Comparison of ENCODE assay signal across 23 cellular contexts in genomic region chr12:113414519-113415038, GRCh38. TPM values are rescaled to one million over a fixed set of nuclear protein-coding genes. Genes with fewer than 3 reads are reported as not detected.
"Had no signal": no experiment of that assay in that cellular context is flagged by ENCODE, and none has a peak within 500 bp of the region (broad histone marks: within the 10 kb centered on the region; RNA-seq: fewer than 3 reads in every experiment).

No MANE protein-coding gene starts in this region.

- H3K4me3 ChIP-seq: esophagus squamous epithelium, gastroesophageal sphincter, left ventricle myocardium inferior, lung, right atrium auricular region, suprapubic skin, thyroid gland had no signal

- H3K9me3 ChIP-seq: esophagus squamous epithelium, gastroesophageal sphincter, left ventricle myocardium inferior, right atrium auricular region, suprapubic skin, thyroid gland had no signal

- ATAC-seq: effector memory CD8-positive, alpha-beta T cell; gastroesophageal sphincter; left cardiac atrium; natural killer cell treated with Interleukin-12 subunit alpha and Interleukin-12 subunit beta and Interleukin-15 and Interleukin-18, amount 100 ng/mL, for 72 hours; stimulated activated effector memory CD8-positive, alpha-beta T cell treated with anti-CD3 and anti-CD28 coated beads, Interleukin-12 subunit alpha, Interleukin-12 subunit beta, amount 100 ng/mL, for 72 hours; stimulated activated naive CD8-positive, alpha-beta T cell treated with anti-CD3 and anti-CD28 coated beads, Interleukin-15, Interleukin-2, amounts not matched to agents 100 U/mL and 50 U/mL, for 24 hours had no signal

- H3K27ac Mint-ChIP-seq: effector memory CD8-positive, alpha-beta T cell; natural killer cell treated with Interleukin-12 subunit alpha and Interleukin-12 subunit beta and Interleukin-15 and Interleukin-18, amount 100 ng/mL, for 72 hours; stimulated activated effector memory CD8-positive, alpha-beta T cell treated with anti-CD3 and anti-CD28 coated beads, Interleukin-12 subunit alpha, Interleukin-12 subunit beta, amount 100 ng/mL, for 72 hours; type B pancreatic cell had no signal

- H3K36me3 ChIP-seq: esophagus squamous epithelium, gastroesophageal sphincter, left ventricle myocardium inferior, right atrium auricular region, suprapubic skin, thyroid gland had no signal

- H3K4me1 ChIP-seq: esophagus squamous epithelium, left ventricle myocardium inferior, right atrium auricular region had no signal

- H3K9me3 Mint-ChIP-seq: effector memory CD8-positive, alpha-beta T cell; natural killer cell treated with Interleukin-12 subunit alpha and Interleukin-12 subunit beta and Interleukin-15 and Interleukin-18, amount 100 ng/mL, for 72 hours; stimulated activated effector memory CD8-positive, alpha-beta T cell treated with anti-CD3 and anti-CD28 coated beads, Interleukin-12 subunit alpha, Interleukin-12 subunit beta, amount 100 ng/mL, for 72 hours; type B pancreatic cell had no signal

- H3K36me3 Mint-ChIP-seq: natural killer cell treated with Interleukin-12 subunit alpha and Interleukin-12 subunit beta and Interleukin-15 and Interleukin-18, amount 100 ng/mL, for 72 hours; stimulated activated effector memory CD8-positive, alpha-beta T cell treated with anti-CD3 and anti-CD28 coated beads, Interleukin-12 subunit alpha, Interleukin-12 subunit beta, amount 100 ng/mL, for 72 hours; type B pancreatic cell had no signal

- H3K4me3 Mint-ChIP-seq: effector memory CD8-positive, alpha-beta T cell; natural killer cell treated with Interleukin-12 subunit alpha and Interleukin-12 subunit beta and Interleukin-15 and Interleukin-18, amount 100 ng/mL, for 72 hours; stimulated activated effector memory CD8-positive, alpha-beta T cell treated with anti-CD3 and anti-CD28 coated beads, Interleukin-12 subunit alpha, Interleukin-12 subunit beta, amount 100 ng/mL, for 72 hours; type B pancreatic cell had no signal

- DNase-seq: effector memory CD8-positive, alpha-beta T cell; esophagus squamous epithelium; foreskin fibroblast; glutamatergic neuron; kidney; left cardiac atrium; left ventricle myocardium inferior; mesenchymal stem cell; midbrain; small intestine; stimulated activated CD4-positive, alpha-beta T cell treated with anti-CD3 and anti-CD28 coated beads, Interleukin-4, amount 100 ng/mL, for 1 hour; stimulated activated CD8-positive, alpha-beta memory T cell treated with anti-CD3 and anti-CD28 coated beads, Interleukin-4, amount 100 ng/mL, for 48 hours; stimulated activated naive CD8-positive, alpha-beta T cell treated with anti-CD3 and anti-CD28 coated beads, Interleukin-15, Interleukin-2, amounts not matched to agents 100 U/mL and 50 U/mL, for 24 hours; thyroid gland had no signal

- H3K27ac ChIP-seq: esophagus squamous epithelium, gastroesophageal sphincter, left ventricle myocardium inferior, right atrium auricular region, suprapubic skin, thyroid gland had no signal

- H3K27me3 ChIP-seq: right atrium auricular region, thyroid gland had no signal

- H3K4me1 Mint-ChIP-seq: stimulated activated effector memory CD8-positive, alpha-beta T cell treated with anti-CD3 and anti-CD28 coated beads, Interleukin-12 subunit alpha, Interleukin-12 subunit beta, amount 100 ng/mL, for 72 hours had no signal

RNA-seq across cellular contexts. Expression of gene SDS, which starts 10.9 kb away (rescaled TPM):
- total RNA-seq: epithelial cell of proximal tubule; left ventricle myocardium inferior; natural killer cell treated with Interleukin-12 subunit alpha and Interleukin-12 subunit beta and Interleukin-15 and Interleukin-18, amount 100 ng/mL, for 72 hours had no signal

RNA-seq across cellular contexts. Expression of gene LHX5, which starts 57.1 kb away (rescaled TPM):
- total RNA-seq: esophagus squamous epithelium; gastroesophageal sphincter; kidney; left cardiac atrium; left ventricle myocardium inferior; lung; natural killer cell treated with Interleukin-12 subunit alpha and Interleukin-12 subunit beta and Interleukin-15 and Interleukin-18, amount 100 ng/mL, for 72 hours; omental fat pad; right atrium auricular region; suprapubic skin had no signal
- polyA plus RNA-seq: lung, small intestine had no signal
